In the genomic region with DNA sequence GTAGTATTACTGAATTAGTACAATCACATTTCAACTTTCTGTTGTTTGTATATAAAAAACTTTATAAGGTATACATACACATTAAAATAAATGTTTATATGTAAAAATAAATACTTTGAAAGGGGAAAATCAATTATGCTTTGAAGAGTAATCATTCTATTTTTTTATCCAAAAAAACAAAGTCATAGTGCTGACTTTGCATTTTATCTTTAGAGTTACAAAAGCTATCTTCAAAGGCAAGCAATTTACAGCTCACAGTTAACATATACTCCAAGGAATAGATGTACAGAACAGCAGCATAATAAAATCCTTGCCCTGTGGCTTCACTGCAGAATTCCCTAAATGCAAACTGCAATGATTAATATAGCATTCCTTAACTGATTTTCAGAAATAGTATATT, we compare ENCODE assay signal across 35 cellular contexts.
"Had no signal": no experiment of that assay in that cellular context is flagged by ENCODE, and none has a peak within 500 bp of the region (broad histone marks: within the 10 kb centered on the region; RNA-seq: fewer than 3 reads in every experiment).

No MANE protein-coding gene starts in this region.

- ATAC-seq: activated CD4-positive, CD25-positive, alpha-beta regulatory T cell treated with anti-CD3 and anti-CD28 coated beads, Interleukin-2, amount 50 U/mL, for 24 hours; activated CD8-positive, alpha-beta T cell treated with anti-CD3 and anti-CD28 coated beads for 36 hours; activated naive CD4-positive, alpha-beta T cell treated with anti-CD3 and anti-CD28 coated beads, Interleukin-2, amount 50 U/mL, for 72 hours; activated T-cell treated with anti-CD3 and anti-CD28 coated beads, Interleukin-2, amount 50 U/mL, for 4 hours; activated T-cell treated with anti-CD3 and anti-CD28 coated beads, Interleukin-2, amount 50 U/mL, for 72 hours; activated T-helper 17 cell treated with anti-CD3 and anti-CD28 coated beads, Interleukin-2, amount 50 U/mL, for 72 hours; body of pancreas; WTC11 had no signal

- DNase-seq: activated CD4-positive, alpha-beta memory T cell treated with anti-CD3 and anti-CD28 coated beads for 36 hours; activated CD4-positive, alpha-beta T cell treated with anti-CD3 and anti-CD28 coated beads for 4 hours; activated CD4-positive, alpha-beta T cell treated with anti-CD3 and anti-CD28 coated beads, Interleukin-2, amount 10 ng/mL, durations not matched to agents 24 days and 14 days; activated CD4-positive, alpha-beta T cell treated with anti-CD3 and anti-CD28 coated beads, Interleukin-2, amount 50 U/mL, for 1 hour; activated CD4-positive, alpha-beta T cell treated with anti-CD3 and anti-CD28 coated beads, Interleukin-2, amount 50 U/mL, for 4 hours; activated CD4-positive, CD25-positive, alpha-beta regulatory T cell; activated CD8-positive, alpha-beta memory T cell treated with anti-CD3 and anti-CD28 coated beads, Interleukin-2, amount 50 U/mL, for 4 hours; activated CD8-positive, alpha-beta T cell treated with anti-CD3 and anti-CD28 coated beads for 36 hours; activated effector memory CD4-positive, alpha-beta T cell treated with anti-CD3 and anti-CD28 coated beads, Interleukin-2, amount 50 U/mL, for 16 hours; activated gamma-delta T cell treated with Interleukin-2 at 50 U/mL for 16 hours; activated naive CD4-positive, alpha-beta T cell; activated naive CD4-positive, alpha-beta T cell treated with anti-CD3 and anti-CD28 coated beads for 36 hours; activated naive CD4-positive, alpha-beta T cell treated with anti-CD3 and anti-CD28 coated beads, Interleukin-2, amount 50 U/mL, for 16 hours; activated naive CD8-positive, alpha-beta T cell treated with anti-CD3 and anti-CD28 coated beads for 36 hours; activated T-cell treated with anti-CD3 and anti-CD28 coated beads for 4 hours; activated T-cell treated with anti-CD3 and anti-CD28 coated beads, Interleukin-2, amount 50 U/mL, for 1 hour; activated T-cell treated with anti-CD3 and anti-CD28 coated beads, Interleukin-2, amount 50 U/mL, for 4 hours; activated T-cell treated with anti-CD3 and anti-CD28 coated beads, Interleukin-2, amount 50 U/mL, for 72 hours; adrenal gland; amniotic stem cell; aorta; body of pancreas; brain microvascular endothelial cell; central memory CD4-positive, alpha-beta T cell; T-helper 1 cell; T-helper 2 cell; T-helper 9 cell; WERI-Rb-1 had no signal

- H3K27ac ChIP-seq: adrenal gland, body of pancreas, brain microvascular endothelial cell, breast epithelium, WERI-Rb-1 had no signal

- H3K4me3 ChIP-seq: adrenal gland, body of pancreas, breast epithelium had no signal

- FAIRE-seq: astrocyte, TTC549 had no signal

- H3K27me3 ChIP-seq: adrenal gland, body of pancreas, brain microvascular endothelial cell, breast epithelium had no signal

- H3K9me3 ChIP-seq: adrenal gland, body of pancreas, breast epithelium had no signal

- H3K36me3 ChIP-seq: adrenal gland, brain microvascular endothelial cell, breast epithelium, WERI-Rb-1 had no signal

- H3K4me1 ChIP-seq: body of pancreas, breast epithelium had no signal
